Comparison of ENCODE assay signal across 1 cellular context in genomic region chr5:143680672-143681259, GRCh38.
TF ChIP-seq lines count a peak whose summit lies in the region.

No MANE protein-coding gene starts in this region.

TF ChIP-seq in HepG2, 621 proteins besides CTCF, POLR2A, EP300 and RAD21 (continued from another document):
- TF ChIP-seq ARID5B (CRISPR knock-in tag; IDR thresholded peaks at IDR 0.05), result peak; percentile 94
- TF ChIP-seq CREB1 (IDR thresholded peaks at IDR 0.05), result peak; percentile 39; the same call in 1 of the 2 replicates
- peak; percentile 71 for TF ChIP-seq CREB1 (CRISPR knock-in tag; IDR thresholded peaks at IDR 0.05)
- no peak for TF ChIP-seq ZNF562 (CRISPR knock-in tag; IDR thresholded peaks at IDR 0.05; ENCODE audit: borderline replicate concordance)
- peak; percentile 58; the same call in 1 of the 2 replicates for TF ChIP-seq CREM (IDR thresholded peaks at IDR 0.05)
- TF ChIP-seq CREM (CRISPR knock-in tag; IDR thresholded peaks at IDR 0.05), result no peak
- no peak for TF ChIP-seq E2F5 (CRISPR knock-in tag; conservative IDR thresholded peaks at IDR 0.05)
- peak; percentile 71; the same call in 1 of the 2 replicates for TF ChIP-seq SOX5 (CRISPR knock-in tag; IDR thresholded peaks at IDR 0.05; ENCODE audit: borderline replicate concordance)
- no peak for TF ChIP-seq CENPT (CRISPR knock-in tag; IDR thresholded peaks at IDR 0.05; ENCODE audit: low read depth)
- TF ChIP-seq SALL1 (CRISPR knock-in tag; IDR thresholded peaks at IDR 0.05), result peak; percentile 42; the same call in 1 of the 2 replicates
- no peak for TF ChIP-seq MTF1 (CRISPR knock-in tag; IDR thresholded peaks at IDR 0.05)
- no peak for TF ChIP-seq MYPOP (CRISPR knock-in tag; IDR thresholded peaks at IDR 0.05)
- TF ChIP-seq ZFP41 (CRISPR knock-in tag; IDR thresholded peaks at IDR 0.05; ENCODE audit: borderline replicate concordance), result no peak
- peak; percentile 25; the same call in 1 of the 2 replicates for TF ChIP-seq FOSL2 (CRISPR knock-in tag; IDR thresholded peaks at IDR 0.05)
- no peak for TF ChIP-seq ZNF430 (CRISPR knock-in tag; IDR thresholded peaks at IDR 0.05)
- TF ChIP-seq AHDC1 (CRISPR knock-in tag; IDR thresholded peaks at IDR 0.05; ENCODE audit: borderline replicate concordance), result peak; percentile 64; the same call in 1 of the 2 replicates
- TF ChIP-seq ZNF274 (CRISPR knock-in tag; IDR thresholded peaks at IDR 0.05), result no peak
- no peak for TF ChIP-seq RNF219 (CRISPR knock-in tag; IDR thresholded peaks at IDR 0.05)
- TF ChIP-seq ZNF18 (CRISPR knock-in tag; IDR thresholded peaks at IDR 0.05; ENCODE audit: insufficient replicate concordance), result no peak
- TF ChIP-seq HOMEZ (CRISPR knock-in tag; IDR thresholded peaks at IDR 0.05; ENCODE audit: low read depth), result peak; percentile 17; the same call in 1 of the 2 replicates
- no peak for TF ChIP-seq ZNF136 (CRISPR knock-in tag; IDR thresholded peaks at IDR 0.05; ENCODE audit: low read depth)
- no peak for TF ChIP-seq ZNF20 (CRISPR knock-in tag; IDR thresholded peaks at IDR 0.05)
- TF ChIP-seq THRA (CRISPR knock-in tag; IDR thresholded peaks at IDR 0.05; ENCODE audit: borderline replicate concordance), result peak; percentile 56; the same call in 1 of the 2 replicates
- TF ChIP-seq U2AF2 (IDR thresholded peaks at IDR 0.05; ENCODE audit: low read depth, low read length), result no peak
- no peak for TF ChIP-seq ZBTB7B (CRISPR knock-in tag; IDR thresholded peaks at IDR 0.05)
- peak; percentile 93 for TF ChIP-seq FOXA1 (IDR thresholded peaks at IDR 0.05)
- peak; percentile 95 for TF ChIP-seq FOXA1 (CRISPR knock-in tag; IDR thresholded peaks at IDR 0.05)
- no peak for TF ChIP-seq SOX6 (IDR thresholded peaks at IDR 0.05)
- peak; percentile 68; the same call in 1 of the 2 replicates for TF ChIP-seq SOX6 (CRISPR knock-in tag; IDR thresholded peaks at IDR 0.05)
- no peak for TF ChIP-seq THAP9 (CRISPR knock-in tag; IDR thresholded peaks at IDR 0.05; ENCODE audit: borderline replicate concordance)
- no peak for TF ChIP-seq ATF3 (CRISPR knock-in tag; IDR thresholded peaks at IDR 0.05)
- no peak for TF ChIP-seq HNRNPL (IDR thresholded peaks at IDR 0.05; ENCODE audit: low read depth, low read length)
- peak; percentile 34 for TF ChIP-seq SKI (IDR thresholded peaks at IDR 0.05; ENCODE audit: partially characterized antibody)
- no peak for TF ChIP-seq KLF9 (CRISPR knock-in tag; IDR thresholded peaks at IDR 0.05; ENCODE audit: low read depth)
- TF ChIP-seq ZFP36L1 (CRISPR knock-in tag; IDR thresholded peaks at IDR 0.05), result 0 out of 2 replicates have a peak, but pooled peaks have one; percentile 45
- TF ChIP-seq ZNF160 (CRISPR knock-in tag; IDR thresholded peaks at IDR 0.05), result no peak
